9 cellular contexts compared by ENCODE assay signal in genomic region chr18:36185901-36186460, GRCh38. TPM values are rescaled to one million over a fixed set of nuclear protein-coding genes. Genes with fewer than 3 reads are reported as not detected.
DNase-seq lines count a peak whose midpoint lies in the region; ATAC-seq and TF ChIP-seq lines count a peak whose summit lies in the region.
"Had no signal": no experiment of that assay in that cellular context is flagged by ENCODE, and none has a peak within 500 bp of the region (broad histone marks: within the 10 kb centered on the region; RNA-seq: fewer than 3 reads in every experiment).

No MANE protein-coding gene starts in this region.

- TF ChIP-seq CTCF in AG09309 (IDR thresholded peaks at IDR 0.05; ENCODE audit: control insufficient read depth, insufficient read depth, low read depth, low read length, missing control alignments): no peak
- TF ChIP-seq CTCF in Calu3 (IDR thresholded peaks at IDR 0.05; ENCODE audit: unreplicated experiment): no peak
- TF ChIP-seq CTCF in brain (conservative IDR thresholded peaks at IDR 0.05): no peak
- TF ChIP-seq CTCF in body of pancreas (IDR thresholded peaks at IDR 0.05): no peak

- H3K4me1 Mint-ChIP-seq in Calu3 (ENCODE audit: low read depth, unreplicated experiment): peaks cover 31% of the 10 kb centered on the region
- H3K4me1 Mint-ChIP-seq in brain: peaks cover 18% of the 10 kb centered on the region

- H3K4me3 Mint-ChIP-seq in Calu3 (ENCODE audit: low read depth, unreplicated experiment) (peak overlapping the region; percentile 91), brain (peak overlapping the region; percentile 39 to 91 (median 87))

- intact Hi-C loops in Calu3 (cut with micrococcal nuclease; ENCODE audit: unreplicated experiment): no loop called here
- intact Hi-C loops in body of pancreas (cut with DNase I): no loop called here

- no peak for TF ChIP-seq POLR2A in body of pancreas (IDR thresholded peaks at IDR 0.05)

- H3K27me3 Mint-ChIP-seq in Calu3 (ENCODE audit: unreplicated experiment) (no peaks in the 10 kb centered on the region), brain (peaks cover 29% of the 10 kb centered on the region)

- BruUV-seq in Calu3 (replicated peaks; lab: Mats Ljungman, UMichigan): no TSS peak

- H3K27ac Mint-ChIP-seq in Calu3 (ENCODE audit: unreplicated experiment) (no peak overlapping the region), brain (no peak overlapping the region)

- WGBS in body of pancreas, 2 donors: 73 to 89% methylated on average over 12 to 18 of the region's 18 CpGs

- DNase-seq in AG09309 (ENCODE audit: low read depth): no peak
- DNase-seq in Calu3: no peak
- peak; percentile 39 for DNase-seq in mesenteric fat pad (ENCODE audit: low spot score)
- DNase-seq in NCI-H524 (lab: John Stamatoyannopoulos, UW): no peak
- DNase-seq in body of pancreas: no peak
- DNase-seq in effector CD4-positive, alpha-beta T cell: no peak
- no peak for DNase-seq in NCI-H69 (lab: John Stamatoyannopoulos, UW)
- DNase-seq: MM.1S had no signal

- CTCF ChIA-PET in Calu3 (lab: Charles Lee): interaction anchor here (0.7 kb wide), 1 partner anchor 896 kb away, joined by 6 read pairs; the partner anchor contains the start of gene ZSCAN30

- no peaks in the 10 kb centered on the region for H3K9me3 Mint-ChIP-seq in Calu3 (ENCODE audit: low read depth, unreplicated experiment)
- no peaks in the 10 kb centered on the region for H3K9me3 Mint-ChIP-seq in brain

- ATAC-seq in body of pancreas: no peak

- H3K27me3 ChIP-seq in body of pancreas: no peaks in the 10 kb centered on the region

- no peak overlapping the region for H3K27ac ChIP-seq in body of pancreas

- H3K4me3 ChIP-seq in AG09309 (ENCODE audit: control insufficient read depth, low read depth, low read length): peak overlapping the region; percentile 92
- no peak overlapping the region for H3K4me3 ChIP-seq in body of pancreas

- H3K4me1 ChIP-seq in body of pancreas: peaks cover 15% of the 10 kb centered on the region

- no peaks in the 10 kb centered on the region for H3K36me3 ChIP-seq in body of pancreas (replicated peaks in 1 of 2; ENCODE audit: insufficient read depth in 1 of 2, low read depth in 2 of 2)

- H3K9me3 ChIP-seq in body of pancreas: no peaks in the 10 kb centered on the region

- H3K36me3 Mint-ChIP-seq in Calu3 (ENCODE audit: insufficient read depth, unreplicated experiment) (peaks cover 43% of the 10 kb centered on the region), brain (no peaks in the 10 kb centered on the region)

RNA-seq across cellular contexts. Expression of gene MOCOS, which starts 1.3 kb away (rescaled TPM):
- total RNA-seq in Calu3 (2022) (24.5 and 25.7 TPM in 2 replicates), mesenteric fat pad (5.8 TPM), body of pancreas (1 to 10 TPM; 1.0 to 1.3 TPM)
- polyA plus RNA-seq in brain (ENCODE audit: insufficient read depth, low read depth, low replicate concordance): 0.12 TPM

RNA-seq across cellular contexts. Expression of gene ELP2, which starts 56.3 kb away (rescaled TPM):
- total RNA-seq in Calu3 (2022): 75.8 and 82.2 TPM in 2 replicates
- 49.6 TPM for polyA plus RNA-seq in brain (ENCODE audit: insufficient read depth, low read depth, low replicate concordance)
- 71.8 TPM for total RNA-seq in mesenteric fat pad
- 10 to 100 TPM; 44.2 to 56.8 TPM for total RNA-seq in body of pancreas

RNA-seq across cellular contexts. Expression of gene SLC39A6, which starts 56.8 kb away (rescaled TPM):
- total RNA-seq in Calu3 (2022): 54.4 and 62.9 TPM in 2 replicates
- polyA plus RNA-seq in brain (ENCODE audit: insufficient read depth, low read depth, low replicate concordance): 65.4 TPM
- total RNA-seq in mesenteric fat pad: 54.9 TPM
- total RNA-seq in body of pancreas: 10 to 100 TPM; 22.6 to 22.7 TPM
